Comparison of ENCODE assay signal across 7 cellular contexts in genomic region chr4:9102471-9103147, GRCh38.
A peak's percentile ranks its signal among the peaks of the same experiment; 100 is the strongest.
DNase-seq lines count a peak whose midpoint lies in the region; ATAC-seq, FAIRE-seq and TF ChIP-seq lines count a peak whose summit lies in the region.
"Not testable (repeated sequence)": the region's sequence is repeated elsewhere in the genome, so short reads cannot be mapped to it uniquely, and the experiment has no call there.

No MANE protein-coding gene starts in this region.

- not testable (repeated sequence) for H4K20me1 ChIP-seq in mammary epithelial cell (ENCODE audit: insufficient read depth, low read length)

- not testable (repeated sequence) for H3K27ac ChIP-seq in mammary epithelial cell (ENCODE audit: insufficient read depth, low read depth, low read length)
- H3K27ac ChIP-seq in pancreas: peak overlapping the region; percentile 34 to 82 (median 72)
- H3K27ac ChIP-seq in suprapubic skin: peak overlapping the region; percentile 60

- TF ChIP-seq CTCF in mammary epithelial cell (conservative IDR thresholded peaks at IDR 0.05 in 1 of 2, IDR thresholded peaks at IDR 0.05 in 1 of 2; ENCODE audit: extremely low read depth in 1 of 2, insufficient read depth in 1 of 2, low read depth in 1 of 2, low read length in 2 of 2); pancreas (IDR thresholded peaks at IDR 0.05); suprapubic skin (IDR thresholded peaks at IDR 0.05): not testable (repeated sequence)

- 5% methylated on average over 16 of the region's 22 CpGs for WGBS in mammary epithelial cell (ENCODE audit: low coverage, missing lambda C conversion rate)
- WGBS in pancreas, 2 donors: 12 to 17% methylated on average over 22 of the region's 22 CpGs
- 60% methylated on average over 22 of the region's 22 CpGs for WGBS in suprapubic skin

- TF ChIP-seq EP300 in suprapubic skin (IDR thresholded peaks at IDR 0.05): not testable (repeated sequence)

- not testable (repeated sequence) for TF ChIP-seq POLR2A in suprapubic skin (IDR thresholded peaks at IDR 0.05)

- not testable (repeated sequence) for H3K4me3 ChIP-seq in mammary epithelial cell (replicated peaks in 1 of 3; ENCODE audit: insufficient read depth in 1 of 3, low read depth in 2 of 3, low read length in 3 of 3)
- H3K4me3 ChIP-seq in pancreas (peak overlapping the region in 2 of 4 donors; percentile 39), suprapubic skin (peak overlapping the region; percentile 40)

- FAIRE-seq in pancreas (lab: Jason Lieb, UNC): not testable (repeated sequence)

- H3K9ac ChIP-seq in mammary epithelial cell (ENCODE audit: insufficient read depth, low read length): not testable (repeated sequence)

- H3K4me1 ChIP-seq in mammary epithelial cell (ENCODE audit: insufficient read depth, low read length); pancreas: not testable (repeated sequence)
- peaks cover 14% of the 10 kb centered on the region for H3K4me1 ChIP-seq in suprapubic skin

- CTCF ChIA-PET in mammary epithelial cell (lab: Charles Lee; ENCODE audit: low non-redundant PET): interaction anchor here (0.6 to 1.0 kb wide), 2 partner anchors 102 to 226 kb away, joined by 3 to 5 read pairs; no protein-coding TSS in a partner anchor

- not testable (repeated sequence) for H3K4me2 ChIP-seq in mammary epithelial cell (ENCODE audit: insufficient read depth, low read depth, low read length)

- DNase-seq in DMS79 (lab: John Stamatoyannopoulos, UW) (peak; percentile 21), NCI-H1105 (lab: John Stamatoyannopoulos, UW) (peak; percentile 28), NCI-H748 (lab: John Stamatoyannopoulos, UW; ENCODE audit: unreplicated experiment) (peak; percentile 29), mammary epithelial cell (peak; percentile 39), left colon (peak; percentile 54 to 69), pancreas (peak; percentile 48 to 88 (median 80))
- DNase-seq in suprapubic skin (ENCODE audit: low spot score in 2 of 2): not testable (repeated sequence)

- intact Hi-C loops in mammary epithelial cell (cut with micrococcal nuclease); left colon (cut with DNase I, micrococcal nuclease); pancreas (cut with DNase I): not testable (repeated sequence)

- ATAC-seq in left colon, pancreas: not testable (repeated sequence)

- not testable (repeated sequence) for H3K27me3 ChIP-seq in mammary epithelial cell (ENCODE audit: insufficient read depth, low read length); pancreas; suprapubic skin

- not testable (repeated sequence) for H3K9me3 ChIP-seq in mammary epithelial cell (replicated peaks; ENCODE audit: insufficient read depth, low read length); pancreas; suprapubic skin

- H3K36me3 ChIP-seq in mammary epithelial cell (ENCODE audit: insufficient read depth, low read length); pancreas; suprapubic skin: not testable (repeated sequence)

- in situ Hi-C loops in mammary epithelial cell (cut with MboI; ENCODE audit: low sequenced_read_pairs in 2 of 2): not testable (repeated sequence)

- not testable (repeated sequence) for H3K79me2 ChIP-seq in mammary epithelial cell (ENCODE audit: insufficient read depth, low read length)

- dilution Hi-C loops in mammary epithelial cell (cut with HindIII; ENCODE audit: low sequenced_read_pairs): not testable (repeated sequence)

- H2AFZ ChIP-seq in mammary epithelial cell (ENCODE audit: low read depth, low read length): not testable (repeated sequence)

- not testable (repeated sequence) for BruUV-seq in mammary epithelial cell (replicated peaks; lab: Mats Ljungman, UMichigan)
